In genomic region chr10:73774637-73775036, GRCh38 we compare ENCODE assay signal across 1 cellular context.
TF ChIP-seq lines count a peak whose summit lies in the region.

No MANE protein-coding gene starts in this region.

TF ChIP-seq in liver, 16 proteins besides CTCF, POLR2A, EP300 and RAD21 (continued from another document):
- TF ChIP-seq REST (IDR thresholded peaks at IDR 0.05) (no peak), GABPA (IDR thresholded peaks at IDR 0.05 in 1 of 2, conservative IDR thresholded peaks at IDR 0.05 in 1 of 2) (no peak), ATF3 (IDR thresholded peaks at IDR 0.05) (no peak)
TF ChIP-seq in liver: peak in this region for 0.
